Comparison of ENCODE assay signal across 8 cellular contexts in the genomic region with DNA sequence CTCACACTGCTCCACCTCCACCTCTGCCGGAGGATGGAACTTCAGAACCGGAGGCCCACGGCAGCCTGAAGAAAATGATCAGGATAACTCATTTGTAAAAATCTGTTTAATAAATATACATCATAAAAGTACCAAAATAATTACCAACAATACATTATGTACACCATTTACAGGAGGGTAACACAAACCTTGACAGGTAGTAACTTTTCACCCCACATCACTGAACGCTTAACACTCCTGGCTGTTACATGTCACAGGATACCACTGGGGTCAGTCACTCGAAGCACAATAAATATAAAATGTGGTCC. TPM values are rescaled to one million over a fixed set of nuclear protein-coding genes. Genes with fewer than 3 reads are reported as not detected.
DNase-seq lines count a peak whose midpoint lies in the region; ATAC-seq and TF ChIP-seq lines count a peak whose summit lies in the region.

No MANE protein-coding gene starts in this region.

- H3K4me1 ChIP-seq in ascending aorta (peaks cover 23 to 44% of the 10 kb centered on the region in 2 donors), right lobe of liver (peaks cover 0 to 36% (median 7%) of the 10 kb centered on the region in 4 donors), Karpas-422 (ENCODE audit: low read length) (peaks cover 31% of the 10 kb centered on the region)

- H3K4me3 Mint-ChIP-seq in activated CD4-positive, alpha-beta T cell treated with anti-CD3 and anti-CD28 coated beads for 36 hours, result peak overlapping the region; percentile 99

- TF ChIP-seq CTCF in ascending aorta (IDR thresholded peaks at IDR 0.05), result no peak
- TF ChIP-seq CTCF in right lobe of liver (IDR thresholded peaks at IDR 0.05), result no peak

- CTCF ChIA-PET in activated CD4-positive, alpha-beta T cell treated with anti-CD3 and anti-CD28 coated beads for 36 hours (lab: Charles Lee), result interaction anchor here (1.0 to 7.3 kb wide), 5 partner anchors 14 to 171 kb away, joined by 3 to 77 read pairs (median 4); partner anchors contain the start of gene PSMA6

- H3K27me3 ChIP-seq in ascending aorta (no peaks in the 10 kb centered on the region), right lobe of liver (no peaks in the 10 kb centered on the region), Karpas-422 (ENCODE audit: low read length) (no peaks in the 10 kb centered on the region)

- H3K27ac ChIP-seq in ascending aorta (peak overlapping the region; percentile 89 to 99), right lobe of liver (peak overlapping the region; percentile 99), temporal lobe (ENCODE audit: low read depth, low read length) (peak overlapping the region; percentile 24), Karpas-422 (ENCODE audit: low read length) (no peak overlapping the region)

- H3K9me2 ChIP-seq in Karpas-422 (replicated peaks; ENCODE audit: insufficient read depth, low read length), result no peaks in the 10 kb centered on the region

- intact Hi-C loops in activated CD4-positive, alpha-beta T cell treated with anti-CD3 and anti-CD28 coated beads for 36 hours (cut with DNase I, micrococcal nuclease), result loop anchor here (1.0 to 10.0 kb wide), 3 partner anchors 36 to 864 kb away; partner anchors contain the start of genes BAZ1A (in 1 of the 2) and EAPP (in 1 of the 2)
- intact Hi-C loops in ascending aorta (cut with DNase I), result loop anchor here (5.0 to 10.0 kb wide), 4 partner anchors 354 to 867 kb away; partner anchors contain the start of genes BRMS1L, CFL2, EAPP and FAM177A1
- intact Hi-C loops in right lobe of liver (cut with DNase I), result loop anchor here (5.0 kb wide), 1 partner anchor 64 kb away; no protein-coding TSS in a partner anchor

- no peaks in the 10 kb centered on the region for H3K27me3 Mint-ChIP-seq in activated CD4-positive, alpha-beta T cell treated with anti-CD3 and anti-CD28 coated beads for 36 hours

- H2AFZ ChIP-seq in Karpas-422 (ENCODE audit: low read length), result no peak overlapping the region

- H3K36me3 Mint-ChIP-seq in activated CD4-positive, alpha-beta T cell treated with anti-CD3 and anti-CD28 coated beads for 36 hours (ENCODE audit: low read depth), result peaks cover 52% of the 10 kb centered on the region

- no peaks in the 10 kb centered on the region for H3K9me3 Mint-ChIP-seq in activated CD4-positive, alpha-beta T cell treated with anti-CD3 and anti-CD28 coated beads for 36 hours (ENCODE audit: low read depth)

- no peaks in the 10 kb centered on the region for H3K9me3 ChIP-seq in ascending aorta
- H3K9me3 ChIP-seq in right lobe of liver, result no peaks in the 10 kb centered on the region
- no peaks in the 10 kb centered on the region for H3K9me3 ChIP-seq in Karpas-422 (ENCODE audit: low read length)

- H3K36me3 ChIP-seq in ascending aorta (peaks cover 37 to 45% of the 10 kb centered on the region in 2 donors), right lobe of liver (peaks cover 8 to 36% (median 31%) of the 10 kb centered on the region in 4 donors), Karpas-422 (ENCODE audit: insufficient read depth, low read length) (peaks cover 29% of the 10 kb centered on the region)

- H3K4me2 ChIP-seq in Karpas-422 (ENCODE audit: low read depth, low read length, poor library complexity, severe bottlenecking), result no peak overlapping the region

- peak overlapping the region; percentile 98 for H3K27ac Mint-ChIP-seq in activated CD4-positive, alpha-beta T cell treated with anti-CD3 and anti-CD28 coated beads for 36 hours

- 16% methylated on average over 5 of the region's 5 CpGs for WGBS in right lobe of liver (ENCODE audit: insufficient coverage, low coverage, low lambda C conversion rate, missing lambda C conversion rate)

- H3K79me2 ChIP-seq in Karpas-422 (ENCODE audit: low read length), result peaks cover 8% of the 10 kb centered on the region

- ATAC-seq in activated CD4-positive, alpha-beta T cell treated with anti-CD3 and anti-CD28 coated beads for 36 hours, result no peak
- ATAC-seq in right lobe of liver, result no peak
- ATAC-seq in HG03469 (IDR thresholded peaks at IDR 0.05; ENCODE audit: unreplicated experiment), result no peak

- TF ChIP-seq POLR2A in right lobe of liver (IDR thresholded peaks at IDR 0.05), result no peak

- POLR2A ChIA-PET in activated CD4-positive, alpha-beta T cell treated with anti-CD3 and anti-CD28 coated beads for 36 hours (lab: Charles Lee), result interaction anchor here (0.6 to 7.7 kb wide), 11 partner anchors 8 to 280 kb away, joined by 3 to 210 read pairs (median 61); partner anchors contain the start of genes PPP2R3C and PSMA6

- peaks cover 47% of the 10 kb centered on the region for H3K4me1 Mint-ChIP-seq in activated CD4-positive, alpha-beta T cell treated with anti-CD3 and anti-CD28 coated beads for 36 hours

- no peak for DNase-seq in activated CD4-positive, alpha-beta T cell treated with anti-CD3 and anti-CD28 coated beads for 36 hours
- DNase-seq in activated CD4-positive, alpha-beta T cell treated with anti-CD3 and anti-CD28 coated beads for 4 hours, result no peak
- DNase-seq in ascending aorta (ENCODE audit: low spot score in 2 of 2), result no peak
- DNase-seq in right lobe of liver, result no peak
- DNase-seq in NCI-H2081 (lab: John Stamatoyannopoulos, UW), result no peak
- DNase-seq in Karpas-422, result no peak

- H4K20me1 ChIP-seq in Karpas-422 (ENCODE audit: insufficient read depth, low read depth, low read length), result peaks cover 16% of the 10 kb centered on the region

- H3K4me3 ChIP-seq in ascending aorta, result peak overlapping the region; percentile 80 to 94
- H3K4me3 ChIP-seq in right lobe of liver, result peak overlapping the region; percentile 72 to 81 (median 79)
- H3K4me3 ChIP-seq in Karpas-422 (ENCODE audit: low read length), result no peak overlapping the region

- no peak overlapping the region for H3K9ac ChIP-seq in Karpas-422 (ENCODE audit: low read length)

RNA-seq across cellular contexts. Expression of gene NFKBIA, which starts 3.2 kb away (rescaled TPM):
- total RNA-seq in activated CD4-positive, alpha-beta T cell treated with anti-CD3 and anti-CD28 coated beads for 36 hours, result 100 to 1,000 TPM; 264 to 298 TPM
- total RNA-seq in ascending aorta (944 TPM), right lobe of liver (100 to 1,000 TPM in 3 of 6 experiments, 10 to 100 TPM in 3; 84.8 to 140 (median 106) TPM), temporal lobe (22.4 TPM)
- 27.6 and 53.5 TPM in 2 replicates for total RNA-seq in Karpas-422 (2014; rRNA removed; shearing (Covaris generic); ENCODE audit: low replicate concordance)
